ENCODE assay signal across 1 cellular context in the genomic region with DNA sequence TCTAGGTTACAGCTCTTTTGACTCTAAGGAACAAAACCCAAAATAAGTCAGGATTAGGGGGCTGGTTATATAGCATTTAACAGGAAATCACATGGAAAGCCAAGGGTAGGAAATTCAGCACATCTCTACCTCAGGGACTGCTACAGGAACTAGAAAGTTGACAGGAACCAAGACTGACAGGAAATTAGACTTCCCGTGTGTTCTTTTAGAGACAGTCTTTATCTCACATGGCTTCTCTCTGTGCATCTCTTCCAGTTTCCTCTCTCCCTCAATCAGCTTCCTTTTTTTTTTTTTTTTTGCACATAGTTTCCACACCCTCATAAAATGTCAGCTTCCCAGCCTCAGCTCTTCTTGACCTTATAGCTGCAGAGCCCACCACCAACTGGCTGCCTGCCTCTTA.
TF ChIP-seq lines count a peak whose summit lies in the region.

No MANE protein-coding gene starts in this region.

TF ChIP-seq in SK-N-SH treated with all-trans-retinoic acid at 6 μM for 48 hours, 23 proteins besides CTCF, POLR2A, EP300 and RAD21 (continued from another document):
- TF ChIP-seq, protein P1, sequence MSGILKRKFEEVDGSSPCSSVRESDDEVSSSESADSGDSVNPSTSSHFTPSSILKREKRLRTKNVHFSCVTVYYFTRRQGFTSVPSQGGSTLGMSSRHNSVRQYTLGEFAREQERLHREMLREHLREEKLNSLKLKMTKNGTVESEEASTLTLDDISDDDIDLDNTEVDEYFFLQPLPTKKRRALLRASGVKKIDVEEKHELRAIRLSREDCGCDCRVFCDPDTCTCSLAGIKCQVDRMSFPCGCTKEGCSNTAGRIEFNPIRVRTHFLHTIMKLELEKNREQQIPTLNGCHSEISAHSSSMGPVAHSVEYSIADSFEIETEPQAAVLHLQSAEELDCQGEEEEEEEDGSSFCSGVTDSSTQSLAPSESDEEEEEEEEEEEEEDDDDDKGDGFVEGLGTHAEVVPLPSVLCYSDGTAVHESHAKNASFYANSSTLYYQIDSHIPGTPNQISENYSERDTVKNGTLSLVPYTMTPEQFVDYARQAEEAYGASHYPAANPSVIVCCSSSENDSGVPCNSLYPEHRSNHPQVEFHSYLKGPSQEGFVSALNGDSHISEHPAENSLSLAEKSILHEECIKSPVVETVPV (CRISPR knock-in tag; IDR thresholded peaks at IDR 0.05) = no peak
- TF ChIP-seq TCF4 (CRISPR knock-in tag; IDR thresholded peaks at IDR 0.05; ENCODE audit: borderline replicate concordance) (no peak), OSR1 (CRISPR knock-in tag; IDR thresholded peaks at IDR 0.05) (no peak)
